12 cellular contexts compared by ENCODE assay signal in the genomic region with DNA sequence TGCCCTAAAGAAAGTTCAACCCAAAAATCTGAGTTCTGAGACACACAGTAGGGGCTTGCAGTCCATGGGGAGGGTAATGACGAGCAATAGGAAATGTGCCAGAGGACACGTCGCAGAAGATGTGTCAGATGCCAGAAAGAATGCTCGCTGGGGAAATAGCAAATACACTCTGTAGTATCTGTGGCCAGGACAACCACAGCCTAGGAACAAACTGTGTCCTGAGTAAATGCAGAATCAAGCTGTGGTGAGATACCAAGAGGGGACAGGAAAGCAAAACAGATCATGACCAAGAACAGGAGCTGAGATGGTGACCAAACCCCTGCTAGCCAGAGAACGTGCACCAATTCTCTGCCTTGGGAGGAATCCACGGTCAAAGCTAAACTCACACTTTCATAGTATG.
A peak's percentile ranks its signal among the peaks of the same experiment; 100 is the strongest.
DNase-seq lines count a peak whose midpoint lies in the region; ATAC-seq lines count a peak whose summit lies in the region.
"Had no signal": no experiment of that assay in that cellular context is flagged by ENCODE, and none has a peak within 500 bp of the region (broad histone marks: within the 10 kb centered on the region; RNA-seq: fewer than 3 reads in every experiment).

No MANE protein-coding gene starts in this region.

- no peak overlapping the region for H3K4me3 Mint-ChIP-seq in activated T-cell treated with anti-CD3 and anti-CD28 coated beads, Interleukin-2, amount 50 U/mL, for 24 hours
- H3K4me3 Mint-ChIP-seq in central memory CD8-positive, alpha-beta T cell: peak overlapping the region; percentile 30

- no peaks in the 10 kb centered on the region for H3K9me3 Mint-ChIP-seq in activated T-cell treated with anti-CD3 and anti-CD28 coated beads, Interleukin-2, amount 50 U/mL, for 24 hours
- no peaks in the 10 kb centered on the region for H3K9me3 Mint-ChIP-seq in central memory CD8-positive, alpha-beta T cell

- peak; percentile 47 for ATAC-seq in HG03342 (IDR thresholded peaks at IDR 0.05; ENCODE audit: unreplicated experiment)
- peak; percentile 22 for ATAC-seq in central memory CD8-positive, alpha-beta T cell (replicated peaks; ENCODE audit: extremely low read depth, poor library complexity, severe bottlenecking)
- no peak for ATAC-seq in HG02852 (IDR thresholded peaks at IDR 0.05; ENCODE audit: unreplicated experiment)

- no peaks in the 10 kb centered on the region for H3K27me3 Mint-ChIP-seq in activated T-cell treated with anti-CD3 and anti-CD28 coated beads, Interleukin-2, amount 50 U/mL, for 24 hours
- H3K27me3 Mint-ChIP-seq in central memory CD8-positive, alpha-beta T cell: no peaks in the 10 kb centered on the region

- peaks cover 54% of the 10 kb centered on the region for H3K4me1 Mint-ChIP-seq in activated T-cell treated with anti-CD3 and anti-CD28 coated beads, Interleukin-2, amount 50 U/mL, for 24 hours (ENCODE audit: low read depth)
- peaks cover 39% of the 10 kb centered on the region for H3K4me1 Mint-ChIP-seq in central memory CD8-positive, alpha-beta T cell

- DNase-seq in activated T-cell treated with anti-CD3 and anti-CD28 coated beads, Interleukin-2, amount 50 U/mL, for 24 hours: no peak
- no peak for DNase-seq in activated T-cell treated with anti-CD3 and anti-CD28 coated beads, Interleukin-2, amount 50 U/mL, for 1 hour
- DNase-seq in central memory CD8-positive, alpha-beta T cell (ENCODE audit: low spot score in 2 of 2): no peak
- DNase-seq in stimulated activated CD8-positive, alpha-beta memory T cell treated with anti-CD3 and anti-CD28 coated beads, Interleukin-4, amount 100 ng/mL, for 48 hours: peak; percentile 45
- no peak for DNase-seq in stimulated activated naive CD4-positive, alpha-beta T cell (lab: John Stamatoyannopoulos, UW)
- no peak for DNase-seq in NOMO-1 (lab: John Stamatoyannopoulos, UW; ENCODE audit: unreplicated experiment in 2 of 2)
- DNase-seq: activated CD4-positive, CD25-positive, alpha-beta regulatory T cell treated with anti-CD3 and anti-CD28 coated beads, Interleukin-2, amount 50 U/mL, for 72 hours; Kasumi-1; lower lobe of right lung; NCI-H226 had no signal

- H3K27ac Mint-ChIP-seq in activated T-cell treated with anti-CD3 and anti-CD28 coated beads, Interleukin-2, amount 50 U/mL, for 24 hours: peak overlapping the region; percentile 83
- H3K27ac Mint-ChIP-seq in central memory CD8-positive, alpha-beta T cell (ENCODE audit: low read depth): no peak overlapping the region

- H3K36me3 Mint-ChIP-seq in activated T-cell treated with anti-CD3 and anti-CD28 coated beads, Interleukin-2, amount 50 U/mL, for 24 hours (ENCODE audit: low read depth): peaks cover 87% of the 10 kb centered on the region
- H3K36me3 Mint-ChIP-seq in central memory CD8-positive, alpha-beta T cell (ENCODE audit: insufficient read depth): peaks cover 12% of the 10 kb centered on the region
